1 cellular context compared by ENCODE assay signal in genomic region chr1:222814536-222815366, GRCh38.
TF ChIP-seq lines count a peak whose summit lies in the region.

A gene with protein sequence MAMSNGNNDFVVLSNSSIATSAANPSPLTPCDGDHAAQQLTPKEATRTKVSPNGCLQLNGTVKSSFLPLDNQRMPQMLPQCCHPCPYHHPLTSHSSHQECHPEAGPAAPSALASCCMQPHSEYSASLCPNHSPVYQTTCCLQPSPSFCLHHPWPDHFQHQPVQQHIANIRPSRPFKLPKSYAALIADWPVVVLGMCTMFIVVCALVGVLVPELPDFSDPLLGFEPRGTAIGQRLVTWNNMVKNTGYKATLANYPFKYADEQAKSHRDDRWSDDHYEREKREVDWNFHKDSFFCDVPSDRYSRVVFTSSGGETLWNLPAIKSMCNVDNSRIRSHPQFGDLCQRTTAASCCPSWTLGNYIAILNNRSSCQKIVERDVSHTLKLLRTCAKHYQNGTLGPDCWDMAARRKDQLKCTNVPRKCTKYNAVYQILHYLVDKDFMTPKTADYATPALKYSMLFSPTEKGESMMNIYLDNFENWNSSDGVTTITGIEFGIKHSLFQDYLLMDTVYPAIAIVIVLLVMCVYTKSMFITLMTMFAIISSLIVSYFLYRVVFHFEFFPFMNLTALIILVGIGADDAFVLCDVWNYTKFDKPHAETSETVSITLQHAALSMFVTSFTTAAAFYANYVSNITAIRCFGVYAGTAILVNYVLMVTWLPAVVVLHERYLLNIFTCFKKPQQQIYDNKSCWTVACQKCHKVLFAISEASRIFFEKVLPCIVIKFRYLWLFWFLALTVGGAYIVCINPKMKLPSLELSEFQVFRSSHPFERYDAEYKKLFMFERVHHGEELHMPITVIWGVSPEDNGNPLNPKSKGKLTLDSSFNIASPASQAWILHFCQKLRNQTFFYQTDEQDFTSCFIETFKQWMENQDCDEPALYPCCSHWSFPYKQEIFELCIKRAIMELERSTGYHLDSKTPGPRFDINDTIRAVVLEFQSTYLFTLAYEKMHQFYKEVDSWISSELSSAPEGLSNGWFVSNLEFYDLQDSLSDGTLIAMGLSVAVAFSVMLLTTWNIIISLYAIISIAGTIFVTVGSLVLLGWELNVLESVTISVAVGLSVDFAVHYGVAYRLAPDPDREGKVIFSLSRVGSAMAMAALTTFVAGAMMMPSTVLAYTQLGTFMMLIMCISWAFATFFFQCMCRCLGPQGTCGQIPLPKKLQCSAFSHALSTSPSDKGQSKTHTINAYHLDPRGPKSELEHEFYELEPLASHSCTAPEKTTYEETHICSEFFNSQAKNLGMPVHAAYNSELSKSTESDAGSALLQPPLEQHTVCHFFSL (N-terminal part only) (plus strand): TSS chr1:222815039. CDS start chr1:222942824, 127,785 bp downstream.

TF ChIP-seq in K562, 482 proteins besides CTCF, POLR2A, EP300 and RAD21 (continued from another document and continues in another):
- TF ChIP-seq, protein P1, sequence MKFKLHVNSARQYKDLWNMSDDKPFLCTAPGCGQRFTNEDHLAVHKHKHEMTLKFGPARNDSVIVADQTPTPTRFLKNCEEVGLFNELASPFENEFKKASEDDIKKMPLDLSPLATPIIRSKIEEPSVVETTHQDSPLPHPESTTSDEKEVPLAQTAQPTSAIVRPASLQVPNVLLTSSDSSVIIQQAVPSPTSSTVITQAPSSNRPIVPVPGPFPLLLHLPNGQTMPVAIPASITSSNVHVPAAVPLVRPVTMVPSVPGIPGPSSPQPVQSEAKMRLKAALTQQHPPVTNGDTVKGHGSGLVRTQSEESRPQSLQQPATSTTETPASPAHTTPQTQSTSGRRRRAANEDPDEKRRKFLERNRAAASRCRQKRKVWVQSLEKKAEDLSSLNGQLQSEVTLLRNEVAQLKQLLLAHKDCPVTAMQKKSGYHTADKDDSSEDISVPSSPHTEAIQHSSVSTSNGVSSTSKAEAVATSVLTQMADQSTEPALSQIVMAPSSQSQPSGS (CRISPR knock-in tag; IDR thresholded peaks at IDR 0.05): no peak
- TF ChIP-seq HINFP (tag; conservative IDR thresholded peaks at IDR 0.05; ENCODE audit: low read depth): no peak
- TF ChIP-seq TCF7L2 (IDR thresholded peaks at IDR 0.05; ENCODE audit: low read depth, low read length): no peak
- TF ChIP-seq ZBTB1 (CRISPR knock-in tag; IDR thresholded peaks at IDR 0.05; ENCODE audit: borderline replicate concordance, low read depth): no peak
- TF ChIP-seq SRSF1 (IDR thresholded peaks at IDR 0.05; ENCODE audit: low read depth, low read length): no peak
- peak; percentile 78 for TF ChIP-seq CXXC5 (CRISPR knock-in tag; IDR thresholded peaks at IDR 0.05)
- TF ChIP-seq KAT2B (IDR thresholded peaks at IDR 0.05; ENCODE audit: low read depth, low read length): no peak
- 0 out of 4 replicates have a peak, but pooled peaks of 1 of the 2 experiments have one; percentile 26 for TF ChIP-seq NRF1 (conservative IDR thresholded peaks at IDR 0.05 in 1 of 2, IDR thresholded peaks at IDR 0.05 in 1 of 2)
- no peak for TF ChIP-seq ZNF592 (IDR thresholded peaks at IDR 0.05)
- TF ChIP-seq PHF8 (IDR thresholded peaks at IDR 0.05; ENCODE audit: borderline replicate concordance, low read length): peak; percentile 38; the same call in 1 of the 2 replicates
- no peak for TF ChIP-seq TCF3 (CRISPR knock-in tag; IDR thresholded peaks at IDR 0.05)
- no peak for TF ChIP-seq ZNF174 (CRISPR knock-in tag; IDR thresholded peaks at IDR 0.05)
- TF ChIP-seq ZNF165 (CRISPR knock-in tag; IDR thresholded peaks at IDR 0.05; ENCODE audit: borderline replicate concordance): no peak
- no peak for TF ChIP-seq TAF7 (tag; IDR thresholded peaks at IDR 0.05)
- TF ChIP-seq RBM39 (optimal IDR thresholded peaks at IDR 0.05; ENCODE audit: low read depth, low read length): no peak
- no peak for TF ChIP-seq ZBTB12 (CRISPR knock-in tag; IDR thresholded peaks at IDR 0.05)
- TF ChIP-seq CEBPG (CRISPR knock-in tag; IDR thresholded peaks at IDR 0.05): no peak
- no peak for TF ChIP-seq CEBPG (tag; conservative IDR thresholded peaks at IDR 0.05 in 1 of 2, IDR thresholded peaks at IDR 0.05 in 1 of 2)
- TF ChIP-seq SMAD2 (IDR thresholded peaks at IDR 0.05; ENCODE audit: low read depth, low read length): no peak
- TF ChIP-seq LCOR (CRISPR knock-in tag; IDR thresholded peaks at IDR 0.05): no peak
- no peak for TF ChIP-seq ZNF12 (CRISPR knock-in tag; IDR thresholded peaks at IDR 0.05)
- no peak for TF ChIP-seq NCOA4 (IDR thresholded peaks at IDR 0.05; ENCODE audit: partially characterized antibody)
- TF ChIP-seq ELF1 (tag; IDR thresholded peaks at IDR 0.05): 0 out of 2 replicates have a peak, but pooled peaks have one; percentile 19
- TF ChIP-seq GATAD2B (IDR thresholded peaks at IDR 0.05; ENCODE audit: borderline replicate concordance): no peak
- no peak for TF ChIP-seq NCOA2 (IDR thresholded peaks at IDR 0.05; ENCODE audit: partially characterized antibody in 2 of 2)
- TF ChIP-seq HNRNPLL (IDR thresholded peaks at IDR 0.05; ENCODE audit: low read depth, low read length, poor library complexity, severe bottlenecking): peak; percentile 27
- TF ChIP-seq RBM14 (IDR thresholded peaks at IDR 0.05; ENCODE audit: borderline replicate concordance, insufficient read depth, low read depth, low read length): no peak
- peak; percentile 83 for TF ChIP-seq ZBTB40 (IDR thresholded peaks at IDR 0.05)
- no peak for TF ChIP-seq ZBTB40 (CRISPR knock-in tag; IDR thresholded peaks at IDR 0.05)
- TF ChIP-seq HMG20B (CRISPR knock-in tag; IDR thresholded peaks at IDR 0.05): no peak
- TF ChIP-seq MAFF (IDR thresholded peaks at IDR 0.05; ENCODE audit: low read length): no peak
- TF ChIP-seq, protein P2, sequence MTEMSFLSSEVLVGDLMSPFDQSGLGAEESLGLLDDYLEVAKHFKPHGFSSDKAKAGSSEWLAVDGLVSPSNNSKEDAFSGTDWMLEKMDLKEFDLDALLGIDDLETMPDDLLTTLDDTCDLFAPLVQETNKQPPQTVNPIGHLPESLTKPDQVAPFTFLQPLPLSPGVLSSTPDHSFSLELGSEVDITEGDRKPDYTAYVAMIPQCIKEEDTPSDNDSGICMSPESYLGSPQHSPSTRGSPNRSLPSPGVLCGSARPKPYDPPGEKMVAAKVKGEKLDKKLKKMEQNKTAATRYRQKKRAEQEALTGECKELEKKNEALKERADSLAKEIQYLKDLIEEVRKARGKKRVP (CRISPR knock-in tag; IDR thresholded peaks at IDR 0.05): no peak
- TF ChIP-seq NR3C1 (CRISPR knock-in tag; IDR thresholded peaks at IDR 0.05): no peak
- TF ChIP-seq ZC3H4 (CRISPR knock-in tag; IDR thresholded peaks at IDR 0.05; ENCODE audit: borderline replicate concordance): no peak
- TF ChIP-seq BRF1 (IDR thresholded peaks at IDR 0.05; ENCODE audit: borderline replicate concordance, extremely low read depth, insufficient read length): no peak
- peak; percentile 43 for TF ChIP-seq RBBP5 (IDR thresholded peaks at IDR 0.05; ENCODE audit: borderline replicate concordance, insufficient read depth, low read length, poor library complexity, severe bottlenecking)
- no peak for TF ChIP-seq U2AF1 (optimal IDR thresholded peaks at IDR 0.05; ENCODE audit: low read depth, low read length)
- TF ChIP-seq ZNF583 (CRISPR knock-in tag; IDR thresholded peaks at IDR 0.05): no peak
